ENCODE assay signal across 26 cellular contexts in the genomic region with DNA sequence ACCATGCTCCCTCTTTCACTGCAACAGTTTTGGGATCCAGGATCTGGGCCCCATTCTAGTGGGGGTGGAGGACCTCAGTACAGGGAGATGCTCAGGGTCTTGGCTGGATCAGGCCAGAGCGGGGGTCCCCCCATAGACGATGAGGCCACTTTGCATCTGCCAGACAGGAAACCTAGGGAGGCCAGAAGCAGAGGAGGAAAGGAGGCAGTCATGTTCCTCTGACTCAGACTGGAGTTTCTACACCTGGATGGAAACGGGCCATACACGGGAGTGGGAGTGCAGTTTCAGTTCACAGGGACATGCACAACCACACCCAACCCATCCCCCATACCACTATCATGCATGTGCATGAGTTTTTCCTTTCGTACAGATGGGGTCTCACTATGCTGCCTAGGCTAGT. TPM values are rescaled to one million over a fixed set of nuclear protein-coding genes. Genes with fewer than 3 reads are reported as not detected.
"Had no signal": no experiment of that assay in that cellular context is flagged by ENCODE, and none has a peak within 500 bp of the region (broad histone marks: within the 10 kb centered on the region; RNA-seq: fewer than 3 reads in every experiment).

No MANE protein-coding gene starts in this region.

- H2AFZ ChIP-seq: parathyroid adenoma had no signal

- H3K9ac ChIP-seq: parathyroid adenoma had no signal

- H3K27ac ChIP-seq: ascending aorta, esophagus squamous epithelium, heart right ventricle, parathyroid adenoma, tibial nerve had no signal

- H3K4me3 ChIP-seq: ascending aorta, esophagus squamous epithelium, heart right ventricle, tibial nerve had no signal

- H3K79me2 ChIP-seq: parathyroid adenoma had no signal

- H3K4me3 Mint-ChIP-seq: activated naive CD8-positive, alpha-beta T cell; dendritic cell treated with granulocyte-macrophage colony-stimulating factor and Interleukin-4, amounts not matched to agents 40 ng/mL and 50 ng/mL, for 4 days; endodermal cell; memory B cell; naive thymus-derived CD8-positive, alpha-beta T cell; neural crest cell; T-helper 17 cell had no signal

- H3K36me3 ChIP-seq: ascending aorta, esophagus squamous epithelium, heart right ventricle, tibial nerve had no signal

- H3K9me3 ChIP-seq: ascending aorta had no signal

- ATAC-seq: heart right ventricle; naive thymus-derived CD8-positive, alpha-beta T cell; right cardiac atrium; T-helper 17 cell had no signal

- H3K9me3 Mint-ChIP-seq: neural crest cell had no signal

- H3K4me1 ChIP-seq: parathyroid adenoma had no signal

- DNase-seq: activated CD4-positive, alpha-beta T cell treated with anti-CD3 and anti-CD28 coated beads, Interleukin-2, amount 50 U/mL, for 4 hours; activated CD4-positive, CD25-positive, alpha-beta regulatory T cell treated with anti-CD3 and anti-CD28 coated beads, Interleukin-2, amount 50 U/mL, for 72 hours; activated effector memory CD4-positive, alpha-beta T cell treated with Interleukin-2 at 50 U/mL for 16 hours; activated naive CD4-positive, alpha-beta T cell treated with Interleukin-2 at 50 U/mL for 16 hours; activated T-cell treated with anti-CD3 and anti-CD28 coated beads for 4 hours; caudate nucleus; endodermal cell; esophagus squamous epithelium; foreskin melanocyte; heart right ventricle; naive thymus-derived CD8-positive, alpha-beta T cell; nucleus accumbens; right cardiac atrium; stimulated activated CD4-positive, alpha-beta T cell treated with anti-CD3 and anti-CD28 coated beads, Interleukin-15, amount 100 ng/mL, for 24 hours; stimulated activated naive CD4-positive, alpha-beta T cell treated with Interleukin-2 at 50 U/mL for 16 hours; T-helper 17 cell; T1000 had no signal

- H3K27me3 ChIP-seq: ascending aorta had no signal

- H3K27ac Mint-ChIP-seq: activated naive CD8-positive, alpha-beta T cell; brain; dendritic cell treated with granulocyte-macrophage colony-stimulating factor and Interleukin-4, amounts not matched to agents 40 ng/mL and 50 ng/mL, for 4 days; endodermal cell; memory B cell; naive thymus-derived CD8-positive, alpha-beta T cell; T-helper 17 cell had no signal

RNA-seq across cellular contexts. Expression of gene EMILIN3, which starts 3.6 kb away (rescaled TPM):
- total RNA-seq: naive thymus-derived CD8-positive, alpha-beta T cell; pulmonary artery endothelial cell; T-helper 17 cell had no signal
